19 cellular contexts compared by ENCODE assay signal in genomic region chr20:24777746-24778145, GRCh38.
DNase-seq lines count a peak whose midpoint lies in the region; ATAC-seq, FAIRE-seq and TF ChIP-seq lines count a peak whose summit lies in the region.
"Had no signal": no experiment of that assay in that cellular context is flagged by ENCODE, and none has a peak within 500 bp of the region (broad histone marks: within the 10 kb centered on the region; RNA-seq: fewer than 3 reads in every experiment).

No MANE protein-coding gene starts in this region.

- no peak overlapping the region for H3K4me3 ChIP-seq in RWPE2 (ENCODE audit: severe bottlenecking)
- no peak overlapping the region for H3K4me3 ChIP-seq in brain microvascular endothelial cell (ENCODE audit: low read depth, low read length)
- H3K4me3 ChIP-seq: PC-9, SJCRH30 had no signal

- no peak for TF ChIP-seq CTCF in natural killer cell (IDR thresholded peaks at IDR 0.05)
- TF ChIP-seq CTCF in RWPE2 (IDR thresholded peaks at IDR 0.05; ENCODE audit: poor library complexity, severe bottlenecking) = no peak
- no peak for TF ChIP-seq CTCF in brain microvascular endothelial cell (IDR thresholded peaks at IDR 0.05; ENCODE audit: low read depth, low read length, missing control alignments)

- H3K9me3 Mint-ChIP-seq in natural killer cell treated with Interleukin-12 subunit alpha and Interleukin-12 subunit beta and Interleukin-15 and Interleukin-18, amount 100 ng/mL, for 72 hours = peaks cover 9% of the 10 kb centered on the region
- H3K9me3 Mint-ChIP-seq in natural killer cell = peaks cover 5 to 10% of the 10 kb centered on the region in 2 donors

- peak; percentile 23 for DNase-seq in natural killer cell treated with Interleukin-12 subunit alpha and Interleukin-12 subunit beta and Interleukin-15 and Interleukin-18, amount 100 ng/mL, for 72 hours (ENCODE audit: low spot score)
- DNase-seq in natural killer cell (no peak), RWPE2 (ENCODE audit: low spot score) (peak; percentile 19), middle frontal gyrus (ENCODE audit: extremely low spot score, low spot score) (peak; percentile 7), superior temporal gyrus (ENCODE audit: extremely low spot score) (peak; percentile 42), brain microvascular endothelial cell (no peak), GM19239 (ENCODE audit: insufficient read length, low spot score) (no peak)
- DNase-seq: BE2C; CD8-positive, alpha-beta memory T cell; DMS79; HCEC 1CT; MM.1S; NCI-H1092 treated with DMSO at 0.1 percent for 48 hours; NCI-H146; NCI-H2029 treated with DMSO at 0.1 percent for 48 hours; NCI-H510A; PC-9; SJCRH30 had no signal

- peaks cover 0 to 5% of the 10 kb centered on the region in 2 donors for H3K4me1 Mint-ChIP-seq in natural killer cell treated with Interleukin-12 subunit alpha and Interleukin-12 subunit beta and Interleukin-15 and Interleukin-18, amount 100 ng/mL, for 72 hours (ENCODE audit: low read depth in 2 of 2)
- H3K4me1 Mint-ChIP-seq in natural killer cell = no peaks in the 10 kb centered on the region
- H3K4me1 Mint-ChIP-seq: CD8-positive, alpha-beta memory T cell had no signal

- intact Hi-C loops in natural killer cell (cut with micrococcal nuclease) = no loop called here

- H3K27ac Mint-ChIP-seq in natural killer cell treated with Interleukin-12 subunit alpha and Interleukin-12 subunit beta and Interleukin-15 and Interleukin-18, amount 100 ng/mL, for 72 hours = no peak overlapping the region
- H3K27ac Mint-ChIP-seq in natural killer cell = no peak overlapping the region
- H3K27ac Mint-ChIP-seq: CD8-positive, alpha-beta memory T cell had no signal

- ATAC-seq in natural killer cell treated with Interleukin-12 subunit alpha and Interleukin-12 subunit beta and Interleukin-15 and Interleukin-18, amount 100 ng/mL, for 72 hours = no peak
- ATAC-seq in natural killer cell (no peak), RWPE2 (ENCODE audit: low read depth) (no peak), HG02798 (IDR thresholded peaks at IDR 0.05; ENCODE audit: poor library complexity, unreplicated experiment) (no peak)

- peaks cover 29 to 30% of the 10 kb centered on the region in 2 donors for H3K27me3 Mint-ChIP-seq in natural killer cell treated with Interleukin-12 subunit alpha and Interleukin-12 subunit beta and Interleukin-15 and Interleukin-18, amount 100 ng/mL, for 72 hours
- H3K27me3 Mint-ChIP-seq in natural killer cell (ENCODE audit: low read depth in 2 of 2) = peaks cover 27 to 31% of the 10 kb centered on the region in 2 donors

- no peaks in the 10 kb centered on the region for H3K36me3 ChIP-seq in RWPE2 (ENCODE audit: low read depth)
- H3K36me3 ChIP-seq in brain microvascular endothelial cell (replicated peaks) = no peaks in the 10 kb centered on the region
- H3K36me3 ChIP-seq: BE2C, SJCRH30 had no signal

- H3K4me1 ChIP-seq in RWPE2 (ENCODE audit: insufficient read depth, poor library complexity, severe bottlenecking) = peaks cover 23% of the 10 kb centered on the region
- H3K4me1 ChIP-seq: BE2C had no signal

- peaks cover 16% of the 10 kb centered on the region for H3K36me3 Mint-ChIP-seq in natural killer cell treated with Interleukin-12 subunit alpha and Interleukin-12 subunit beta and Interleukin-15 and Interleukin-18, amount 100 ng/mL, for 72 hours
- peaks cover 12% of the 10 kb centered on the region for H3K36me3 Mint-ChIP-seq in natural killer cell
- H3K36me3 Mint-ChIP-seq: CD8-positive, alpha-beta memory T cell had no signal

- H3K27ac ChIP-seq in RWPE2 (ENCODE audit: poor library complexity, severe bottlenecking) = no peak overlapping the region
- no peak overlapping the region for H3K27ac ChIP-seq in brain microvascular endothelial cell
- H3K27ac ChIP-seq: PC-9, SJCRH30 had no signal

- no peaks in the 10 kb centered on the region for H3K9me3 ChIP-seq in RWPE2 (ENCODE audit: severe bottlenecking)
- H3K9me3 ChIP-seq: BE2C had no signal

- FAIRE-seq in GM19239 (lab: Jason Lieb, UNC) = no peak

- no peak overlapping the region for H3K4me3 Mint-ChIP-seq in natural killer cell treated with Interleukin-12 subunit alpha and Interleukin-12 subunit beta and Interleukin-15 and Interleukin-18, amount 100 ng/mL, for 72 hours
- H3K4me3 Mint-ChIP-seq in natural killer cell = no peak overlapping the region

- in situ Hi-C loops in brain microvascular endothelial cell (cut with HindIII; ENCODE audit: low pct_ligation_motif_present, low sequenced_read_pairs) = no loop called here

- H3K27me3 ChIP-seq in RWPE2 (ENCODE audit: insufficient read depth, poor library complexity, severe bottlenecking) (no peaks in the 10 kb centered on the region), brain microvascular endothelial cell (replicated peaks) (no peaks in the 10 kb centered on the region)
- H3K27me3 ChIP-seq: BE2C, SJCRH30 had no signal

Comparison
In these comparisons a context has a peak if more than half of its experiments do, and no peak if none do; other contexts are left out.
1. DNase-seq: peak in natural killer cell treated with Interleukin-12 subunit alpha and Interleukin-12 subunit beta and Interleukin-15 and Interleukin-18, amount 100 ng/mL, for 72 hours (single experiment), RWPE2 (single experiment), middle frontal gyrus (single experiment) and superior temporal gyrus (single experiment); none in natural killer cell (single experiment), brain microvascular endothelial cell (single experiment) and GM19239 (single experiment).